ENCODE assay signal across 1 cellular context in the genomic region with DNA sequence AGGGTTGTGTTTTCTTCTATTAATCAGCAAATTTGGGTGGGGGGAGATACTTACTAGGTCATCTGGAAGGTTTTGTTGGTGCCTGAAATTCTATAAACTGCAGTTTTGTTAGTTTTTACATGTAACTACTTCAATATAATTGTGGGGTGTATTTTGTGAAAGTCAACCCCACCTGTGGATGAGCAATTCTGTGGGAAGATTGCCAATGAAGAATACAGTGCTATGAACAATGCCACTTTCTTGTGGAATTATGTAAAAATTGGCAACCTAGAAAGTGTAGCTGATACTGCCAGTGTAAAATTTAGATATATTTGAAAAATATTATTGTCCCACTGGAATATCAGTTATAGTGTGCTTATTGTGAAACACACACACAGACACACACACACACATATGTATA.
TF ChIP-seq lines count a peak whose summit lies in the region.

No MANE protein-coding gene starts in this region.

TF ChIP-seq in SK-N-SH treated with all-trans-retinoic acid at 6 μM for 48 hours, 23 proteins besides CTCF, POLR2A, EP300 and RAD21 (continued from another document):
- TF ChIP-seq ISL1 (CRISPR knock-in tag; IDR thresholded peaks at IDR 0.05) (no peak), BACH2 (CRISPR knock-in tag; IDR thresholded peaks at IDR 0.05; ENCODE audit: borderline replicate concordance) (no peak), ARNTL (CRISPR knock-in tag; IDR thresholded peaks at IDR 0.05; ENCODE audit: borderline replicate concordance, low read depth) (no peak), ZNF565 (CRISPR knock-in tag; conservative IDR thresholded peaks at IDR 0.05; ENCODE audit: low read depth) (no peak), RARB (CRISPR knock-in tag; IDR thresholded peaks at IDR 0.05) (no peak), PPARA (CRISPR knock-in tag; IDR thresholded peaks at IDR 0.05; ENCODE audit: borderline replicate concordance) (no peak), TCF4 (CRISPR knock-in tag; IDR thresholded peaks at IDR 0.05; ENCODE audit: borderline replicate concordance) (no peak), SNAI2 (CRISPR knock-in tag; IDR thresholded peaks at IDR 0.05) (no peak)
- TF ChIP-seq, protein P1, sequence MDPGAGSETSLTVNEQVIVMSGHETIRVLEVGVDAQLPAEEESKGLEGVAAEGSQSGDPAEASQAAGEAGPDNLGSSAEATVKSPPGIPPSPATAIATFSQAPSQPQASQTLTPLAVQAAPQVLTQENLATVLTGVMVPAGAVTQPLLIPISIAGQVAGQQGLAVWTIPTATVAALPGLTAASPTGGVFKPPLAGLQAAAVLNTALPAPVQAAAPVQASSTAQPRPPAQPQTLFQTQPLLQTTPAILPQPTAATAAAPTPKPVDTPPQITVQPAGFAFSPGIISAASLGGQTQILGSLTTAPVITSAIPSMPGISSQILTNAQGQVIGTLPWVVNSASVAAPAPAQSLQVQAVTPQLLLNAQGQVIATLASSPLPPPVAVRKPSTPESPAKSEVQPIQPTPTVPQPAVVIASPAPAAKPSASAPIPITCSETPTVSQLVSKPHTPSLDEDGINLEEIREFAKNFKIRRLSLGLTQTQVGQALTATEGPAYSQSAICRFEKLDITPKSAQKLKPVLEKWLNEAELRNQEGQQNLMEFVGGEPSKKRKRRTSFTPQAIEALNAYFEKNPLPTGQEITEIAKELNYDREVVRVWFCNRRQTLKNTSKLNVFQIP (CRISPR knock-in tag; IDR thresholded peaks at IDR 0.05; ENCODE audit: borderline replicate concordance, low read depth), result no peak
- TF ChIP-seq, protein P2, sequence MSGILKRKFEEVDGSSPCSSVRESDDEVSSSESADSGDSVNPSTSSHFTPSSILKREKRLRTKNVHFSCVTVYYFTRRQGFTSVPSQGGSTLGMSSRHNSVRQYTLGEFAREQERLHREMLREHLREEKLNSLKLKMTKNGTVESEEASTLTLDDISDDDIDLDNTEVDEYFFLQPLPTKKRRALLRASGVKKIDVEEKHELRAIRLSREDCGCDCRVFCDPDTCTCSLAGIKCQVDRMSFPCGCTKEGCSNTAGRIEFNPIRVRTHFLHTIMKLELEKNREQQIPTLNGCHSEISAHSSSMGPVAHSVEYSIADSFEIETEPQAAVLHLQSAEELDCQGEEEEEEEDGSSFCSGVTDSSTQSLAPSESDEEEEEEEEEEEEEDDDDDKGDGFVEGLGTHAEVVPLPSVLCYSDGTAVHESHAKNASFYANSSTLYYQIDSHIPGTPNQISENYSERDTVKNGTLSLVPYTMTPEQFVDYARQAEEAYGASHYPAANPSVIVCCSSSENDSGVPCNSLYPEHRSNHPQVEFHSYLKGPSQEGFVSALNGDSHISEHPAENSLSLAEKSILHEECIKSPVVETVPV (CRISPR knock-in tag; IDR thresholded peaks at IDR 0.05), result no peak
- TF ChIP-seq, protein P3, sequence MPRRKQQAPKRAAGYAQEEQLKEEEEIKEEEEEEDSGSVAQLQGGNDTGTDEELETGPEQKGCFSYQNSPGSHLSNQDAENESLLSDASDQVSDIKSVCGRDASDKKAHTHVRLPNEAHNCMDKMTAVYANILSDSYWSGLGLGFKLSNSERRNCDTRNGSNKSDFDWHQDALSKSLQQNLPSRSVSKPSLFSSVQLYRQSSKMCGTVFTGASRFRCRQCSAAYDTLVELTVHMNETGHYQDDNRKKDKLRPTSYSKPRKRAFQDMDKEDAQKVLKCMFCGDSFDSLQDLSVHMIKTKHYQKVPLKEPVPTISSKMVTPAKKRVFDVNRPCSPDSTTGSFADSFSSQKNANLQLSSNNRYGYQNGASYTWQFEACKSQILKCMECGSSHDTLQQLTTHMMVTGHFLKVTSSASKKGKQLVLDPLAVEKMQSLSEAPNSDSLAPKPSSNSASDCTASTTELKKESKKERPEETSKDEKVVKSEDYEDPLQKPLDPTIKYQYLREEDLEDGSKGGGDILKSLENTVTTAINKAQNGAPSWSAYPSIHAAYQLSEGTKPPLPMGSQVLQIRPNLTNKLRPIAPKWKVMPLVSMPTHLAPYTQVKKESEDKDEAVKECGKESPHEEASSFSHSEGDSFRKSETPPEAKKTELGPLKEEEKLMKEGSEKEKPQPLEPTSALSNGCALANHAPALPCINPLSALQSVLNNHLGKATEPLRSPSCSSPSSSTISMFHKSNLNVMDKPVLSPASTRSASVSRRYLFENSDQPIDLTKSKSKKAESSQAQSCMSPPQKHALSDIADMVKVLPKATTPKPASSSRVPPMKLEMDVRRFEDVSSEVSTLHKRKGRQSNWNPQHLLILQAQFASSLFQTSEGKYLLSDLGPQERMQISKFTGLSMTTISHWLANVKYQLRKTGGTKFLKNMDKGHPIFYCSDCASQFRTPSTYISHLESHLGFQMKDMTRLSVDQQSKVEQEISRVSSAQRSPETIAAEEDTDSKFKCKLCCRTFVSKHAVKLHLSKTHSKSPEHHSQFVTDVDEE (CRISPR knock-in tag; IDR thresholded peaks at IDR 0.05), result no peak
